In genomic region chr12:104333692-104334255, GRCh38 we compare ENCODE assay signal across 26 cellular contexts.
"Had no signal": no experiment of that assay in that cellular context is flagged by ENCODE, and none has a peak within 500 bp of the region (broad histone marks: within the 10 kb centered on the region; RNA-seq: fewer than 3 reads in every experiment).

No MANE protein-coding gene starts in this region.

- DNase-seq: activated CD4-positive, alpha-beta T cell treated with anti-CD3 and anti-CD28 coated beads for 1 hour; activated CD4-positive, alpha-beta T cell treated with anti-CD3 and anti-CD28 coated beads for 48 hours; activated CD4-positive, CD25-positive, alpha-beta regulatory T cell; activated CD8-positive, alpha-beta T cell treated with anti-CD3 and anti-CD28 coated beads for 36 hours; activated gamma-delta T cell treated with Interleukin-2 at 50 U/mL for 16 hours; activated naive CD4-positive, alpha-beta T cell treated with anti-CD3 and anti-CD28 coated beads, Interleukin-2, amount 50 U/mL, for 16 hours; activated naive CD8-positive, alpha-beta T cell treated with anti-CD3 and anti-CD28 coated beads for 36 hours; activated T-cell treated with anti-CD3 and anti-CD28 coated beads, Interleukin-2, amount 50 U/mL, for 24 hours; amniotic stem cell; aorta; brain microvascular endothelial cell; central memory CD4-positive, alpha-beta T cell; NCI-H1105; NCI-H1417 treated with DMSO at 0.1 percent for 48 hours; NCI-H1930; NCI-H2081 treated with DMSO at 0.1 percent for 48 hours; NCI-H446 treated with DMSO at 0.1 percent for 48 hours; NCI-H69; NK-92 treated with Interleukin-12 subunit alpha and Interleukin-12 subunit beta, amount 100 ng/mL, for 24 hours; PC-3; Right ventricle myocardium superior; SW 1271; T-helper 1 cell; T-helper 2 cell; T-helper 9 cell; WERI-Rb-1 had no signal

- ATAC-seq: activated CD8-positive, alpha-beta T cell treated with anti-CD3 and anti-CD28 coated beads for 36 hours had no signal

- H3K4me1 Mint-ChIP-seq: activated naive CD8-positive, alpha-beta T cell treated with anti-CD3 and anti-CD28 coated beads for 36 hours had no signal

- H3K27me3 Mint-ChIP-seq: activated CD8-positive, alpha-beta T cell treated with anti-CD3 and anti-CD28 coated beads for 36 hours; activated naive CD8-positive, alpha-beta T cell treated with anti-CD3 and anti-CD28 coated beads for 36 hours; activated T-cell treated with anti-CD3 and anti-CD28 coated beads, Interleukin-2, amount 50 U/mL, for 24 hours had no signal

- H3K27ac ChIP-seq: brain microvascular endothelial cell, WERI-Rb-1 had no signal

- H3K27ac Mint-ChIP-seq: activated CD8-positive, alpha-beta T cell treated with anti-CD3 and anti-CD28 coated beads for 36 hours; activated naive CD8-positive, alpha-beta T cell treated with anti-CD3 and anti-CD28 coated beads for 36 hours; activated T-cell treated with anti-CD3 and anti-CD28 coated beads, Interleukin-2, amount 50 U/mL, for 24 hours had no signal

- H3K27me3 ChIP-seq: brain microvascular endothelial cell had no signal

- H3K4me3 Mint-ChIP-seq: activated CD8-positive, alpha-beta T cell treated with anti-CD3 and anti-CD28 coated beads for 36 hours; activated naive CD8-positive, alpha-beta T cell treated with anti-CD3 and anti-CD28 coated beads for 36 hours; activated T-cell treated with anti-CD3 and anti-CD28 coated beads, Interleukin-2, amount 50 U/mL, for 24 hours had no signal

- H3K9me3 Mint-ChIP-seq: activated CD8-positive, alpha-beta T cell treated with anti-CD3 and anti-CD28 coated beads for 36 hours; activated naive CD8-positive, alpha-beta T cell treated with anti-CD3 and anti-CD28 coated beads for 36 hours; activated T-cell treated with anti-CD3 and anti-CD28 coated beads, Interleukin-2, amount 50 U/mL, for 24 hours had no signal
